ENCODE assay signal across 8 cellular contexts in genomic region chr17:50479522-50480141, GRCh38. TPM values are rescaled to one million over a fixed set of nuclear protein-coding genes. Genes with fewer than 3 reads are reported as not detected.
DNase-seq lines count a peak whose midpoint lies in the region; ATAC-seq and TF ChIP-seq lines count a peak whose summit lies in the region.

No MANE protein-coding gene starts in this region.

- in situ Hi-C loops in astrocyte of the cerebellum (cut with HindIII; ENCODE audit: low sequenced_read_pairs) = no loop called here
- in situ Hi-C loops in gastrocnemius medialis (cut with MboI; ENCODE audit: low sequenced_read_pairs in 4 of 4) = loop anchor here in 2 of 4 donors (10.0 to 25.0 kb wide), 3 partner anchors 55 to 225 kb away; partner anchors contain the start of genes ACSF2 (in 1 of the 2), ANKRD40 (in 1 of the 2) and LRRC59 (in 1 of the 2)

- H3K36me3 ChIP-seq in A673 (ENCODE audit: insufficient read depth, low read length, poor library complexity, severe bottlenecking) (peaks cover 17% of the 10 kb centered on the region), gastrocnemius medialis (peaks cover 0 to 19% of the 10 kb centered on the region in 2 donors)

- no peaks in the 10 kb centered on the region for H3K27me3 ChIP-seq in A673 (replicated peaks; ENCODE audit: insufficient read depth, low read depth, low read length, poor library complexity)
- no peaks in the 10 kb centered on the region for H3K27me3 ChIP-seq in gastrocnemius medialis

- H3K9me3 ChIP-seq in A673 (ENCODE audit: low read depth, low read length, poor library complexity, severe bottlenecking) = no peaks in the 10 kb centered on the region
- H3K9me3 ChIP-seq in gastrocnemius medialis = no peaks in the 10 kb centered on the region

- H3K4me3 ChIP-seq in A673 (ENCODE audit: low read depth, low read length, poor library complexity, severe bottlenecking) = peak overlapping the region; percentile 65
- H3K4me3 ChIP-seq in astrocyte of the cerebellum (ENCODE audit: low read depth, low read length) = peak overlapping the region; percentile 61
- H3K4me3 ChIP-seq in gastrocnemius medialis = peak overlapping the region; percentile 72 to 91 (median 82)

- intact Hi-C loops in A673 (cut with micrococcal nuclease; ENCODE audit: unreplicated experiment) = loop anchor here (5.0 to 10.0 kb wide), 2 partner anchors 63 to 105 kb away; partner anchors contain the start of genes EME1 and MRPL27
- intact Hi-C loops in gastrocnemius medialis (cut with DNase I; ENCODE audit: low total_unique reads) = loop anchor here (2.0 to 10.0 kb wide), 6 partner anchors 53 to 475 kb away; partner anchors contain the start of genes ACSF2, ANKRD40, EME1 and MRPL27

- POLR2A ChIA-PET in A673 (lab: Charles Lee; ENCODE audit: low non-redundant PET) = interaction anchor here (0.7 kb wide), 1 partner anchor 23 kb away, joined by 4 read pairs; no protein-coding TSS in a partner anchor

- BruUV-seq in A673 (replicated peaks; lab: Mats Ljungman, UMichigan) = no TSS peak

- DNase-seq in A673 (ENCODE audit: low spot score) (peak; percentile 90), GM19238 (ENCODE audit: insufficient read length, low spot score) (peak; percentile 72), NCI-H187 treated with DMSO at 0.1 percent for 48 hours (lab: John Stamatoyannopoulos, UW) (peak; percentile 19), T-helper 9 cell (peak; percentile 49), astrocyte of the cerebellum (ENCODE audit: low read depth) (peak; percentile 41), hypothalamus (lab: John Stamatoyannopoulos, UW) (peak in 37 of 51 donors; percentile 5 to 61 (median 30)), gastrocnemius medialis (peak; percentile 75 to 88)

- CTCF ChIA-PET in A673 (lab: Charles Lee) = interaction anchor here (0.5 to 1.4 kb wide), 6 partner anchors 64 to 1139 kb away, joined by 3 to 12 read pairs (median 5); partner anchors contain the start of genes LRRC59 and TOB1

- ATAC-seq in gastrocnemius medialis = peak; percentile 52 to 56
- no peak for ATAC-seq in HG02840 (IDR thresholded peaks at IDR 0.05; ENCODE audit: low FRiP score, unreplicated experiment)

- TF ChIP-seq CTCF in A673 (conservative IDR thresholded peaks at IDR 0.05; ENCODE audit: low read depth, low read length) = peak; percentile 62
- peak; percentile 55 for TF ChIP-seq CTCF in astrocyte of the cerebellum (IDR thresholded peaks at IDR 0.05; ENCODE audit: low read depth, low read length, missing control alignments)
- peak; percentile 21 to 69 (median 51) for TF ChIP-seq CTCF in gastrocnemius medialis (IDR thresholded peaks at IDR 0.05 in 4 of 5, conservative IDR thresholded peaks at IDR 0.05 in 1 of 5)

- H3K4me1 ChIP-seq in A673 (ENCODE audit: insufficient read depth, low read length, poor library complexity, severe bottlenecking) (peaks cover 8% of the 10 kb centered on the region), gastrocnemius medialis (peaks cover 32 to 36% of the 10 kb centered on the region in 2 donors)

- peak overlapping the region; percentile 71 for H3K27ac ChIP-seq in A673 (ENCODE audit: low read depth, low read length, poor library complexity, severe bottlenecking)
- peak overlapping the region; percentile 95 to 98 (median 97) for H3K27ac ChIP-seq in gastrocnemius medialis

- TF ChIP-seq POLR2A in gastrocnemius medialis (IDR thresholded peaks at IDR 0.05) = no peak

RNA-seq across cellular contexts. Expression of gene RSAD1, which starts 1.0 kb away (rescaled TPM):
- 44.3 and 48.4 TPM in 2 replicates for total RNA-seq in A673 (2021)
- 10 to 100 TPM; 27.1 to 67.4 (median 52.7) TPM for total RNA-seq in gastrocnemius medialis

RNA-seq across cellular contexts. Expression of gene CHAD, which starts 11.0 kb away (rescaled TPM):
- 0.17 TPM in 1 of 2 replicates, not detected in the other for total RNA-seq in A673 (2021)
- total RNA-seq in gastrocnemius medialis = 1 to 10 TPM in 2 of 4 donors, not detected in 2; 1.8 to 8.8 TPM

RNA-seq across cellular contexts. Expression of gene MYCBPAP, which starts 28.6 kb away (rescaled TPM):
- total RNA-seq in A673 (2021) (0.92 and 1.2 TPM in 2 replicates), gastrocnemius medialis (not detected)

RNA-seq across cellular contexts. Expression of gene EPN3, which starts 52.9 kb away (rescaled TPM):
- total RNA-seq in A673 (2021) (0.09 TPM in 1 of 2 replicates, not detected in the other), gastrocnemius medialis (not detected)

RNA-seq across cellular contexts. Expression of gene ACSF2, which starts 53.6 kb away (rescaled TPM):
- 4.1 and 9.2 TPM in 2 replicates for total RNA-seq in A673 (2021)
- total RNA-seq in gastrocnemius medialis = 10 to 100 TPM in 3 of 4 donors, 1 to 10 TPM in 1; 8.7 to 61.4 (median 34.2) TPM

Comparison
In these comparisons a context has a peak if more than half of its experiments do, and no peak if none do; other contexts are left out.
1. DNase-seq: peak in every context shown above with its lines; median percentile 90 in A673; 82 in gastrocnemius medialis; 72 in GM19238; 49 in T-helper 9 cell; 41 in astrocyte of the cerebellum; 30 in hypothalamus; 19 in NCI-H187 treated with DMSO at 0.1 percent for 48 hours.